8 cellular contexts compared by ENCODE assay signal in the genomic region with DNA sequence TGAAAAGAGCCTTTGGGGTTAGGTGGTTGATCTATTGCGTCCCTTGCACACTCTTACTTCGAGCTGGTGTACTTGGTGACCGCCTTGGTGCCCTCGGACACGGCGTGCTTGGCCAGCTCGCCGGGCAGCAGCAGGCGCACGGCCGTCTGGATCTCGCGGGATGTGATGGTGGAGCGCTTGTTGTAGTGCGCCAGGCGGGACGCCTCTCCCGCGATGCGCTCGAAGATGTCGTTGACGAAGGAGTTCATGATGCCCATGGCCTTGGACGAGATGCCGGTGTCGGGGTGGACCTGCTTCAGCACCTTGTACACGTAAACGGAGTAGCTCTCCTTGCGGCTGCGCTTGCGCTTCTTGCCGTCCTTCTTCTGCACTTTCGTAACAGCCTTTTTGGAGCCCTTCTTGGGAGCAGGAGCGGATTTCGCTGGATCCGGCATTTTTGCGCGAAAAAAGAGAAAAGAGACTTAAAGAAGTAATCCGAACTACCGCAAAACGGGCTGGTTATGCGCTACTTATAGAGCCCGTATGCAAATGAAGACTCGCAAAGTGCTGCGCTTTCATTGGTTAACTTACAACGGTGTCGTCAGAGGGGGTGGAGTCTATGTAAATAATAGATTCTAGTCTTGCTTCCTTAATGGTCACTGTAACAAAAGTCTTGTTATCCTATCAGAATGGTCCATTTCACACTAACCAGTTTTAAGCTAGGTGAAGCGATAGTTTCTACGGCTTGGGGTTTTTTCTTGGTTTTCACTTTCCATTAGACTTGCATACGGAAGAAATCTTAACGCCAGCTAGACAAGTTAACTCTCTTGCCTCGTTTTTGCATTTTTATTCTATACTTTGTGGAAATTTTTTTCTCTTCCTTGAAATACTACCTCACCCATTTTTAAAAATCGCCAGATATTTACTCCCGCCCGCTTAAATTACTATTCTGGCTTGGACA.
A peak's percentile ranks its signal among the peaks of the same experiment; 100 is the strongest.
DNase-seq lines count a peak whose midpoint lies in the region; ATAC-seq and TF ChIP-seq lines count a peak whose summit lies in the region.
"Not testable (repeated sequence)": the region's sequence is repeated elsewhere in the genome, so short reads cannot be mapped to it uniquely, and the experiment has no call there.

No MANE protein-coding gene starts in this region.

- peak; percentile 62 for TF ChIP-seq POLR2A in GM19099 (IDR thresholded peaks at IDR 0.05; ENCODE audit: extremely low read depth, insufficient read length, low read depth)

- H3K4me3 ChIP-seq in choroid plexus epithelial cell (ENCODE audit: low read depth, low read length) = peak overlapping the region; percentile 55

- not testable (repeated sequence) for TF ChIP-seq CTCF in choroid plexus epithelial cell (conservative IDR thresholded peaks at IDR 0.05; ENCODE audit: low read depth, low read length)

- ATAC-seq in HG03432 (IDR thresholded peaks at IDR 0.05; ENCODE audit: unreplicated experiment) = peak; percentile 76

- peak; percentile 63 to 71 for DNase-seq in AML-193 (lab: John Stamatoyannopoulos, UW)
- DNase-seq in NCI-H510A (lab: John Stamatoyannopoulos, UW) = peak; percentile 42
- peak; percentile 71 for DNase-seq in activated CD4-positive, alpha-beta T cell treated with anti-CD3 and anti-CD28 coated beads for 1 hour
- peak; percentile 95 for DNase-seq in choroid plexus epithelial cell (ENCODE audit: low read depth)
- peak; percentile 95 for DNase-seq in kidney tubule cell (ENCODE audit: low spot score)
- DNase-seq in stimulated activated CD4-positive, alpha-beta T cell treated with anti-CD3 and anti-CD28 coated beads, Interleukin-15, amount 100 ng/mL, for 48 hours (ENCODE audit: low read depth in 2 of 2) = peak; percentile 62 to 72

Comparison
In these comparisons a context has a peak if more than half of its experiments do, and no peak if none do; other contexts are left out.
1. Peak in every context shown above with its lines: DNase-seq, ATAC-seq and H3K4me3 ChIP-seq.
2. DNase-seq: peak in every context shown above with its lines; median percentile 95 in choroid plexus epithelial cell; 95 in kidney tubule cell; 71 in activated CD4-positive, alpha-beta T cell treated with anti-CD3 and anti-CD28 coated beads for 1 hour; 67 in AML-193; 67 in stimulated activated CD4-positive, alpha-beta T cell treated with anti-CD3 and anti-CD28 coated beads, Interleukin-15, amount 100 ng/mL, for 48 hours; 42 in NCI-H510A.